In the genomic region with DNA sequence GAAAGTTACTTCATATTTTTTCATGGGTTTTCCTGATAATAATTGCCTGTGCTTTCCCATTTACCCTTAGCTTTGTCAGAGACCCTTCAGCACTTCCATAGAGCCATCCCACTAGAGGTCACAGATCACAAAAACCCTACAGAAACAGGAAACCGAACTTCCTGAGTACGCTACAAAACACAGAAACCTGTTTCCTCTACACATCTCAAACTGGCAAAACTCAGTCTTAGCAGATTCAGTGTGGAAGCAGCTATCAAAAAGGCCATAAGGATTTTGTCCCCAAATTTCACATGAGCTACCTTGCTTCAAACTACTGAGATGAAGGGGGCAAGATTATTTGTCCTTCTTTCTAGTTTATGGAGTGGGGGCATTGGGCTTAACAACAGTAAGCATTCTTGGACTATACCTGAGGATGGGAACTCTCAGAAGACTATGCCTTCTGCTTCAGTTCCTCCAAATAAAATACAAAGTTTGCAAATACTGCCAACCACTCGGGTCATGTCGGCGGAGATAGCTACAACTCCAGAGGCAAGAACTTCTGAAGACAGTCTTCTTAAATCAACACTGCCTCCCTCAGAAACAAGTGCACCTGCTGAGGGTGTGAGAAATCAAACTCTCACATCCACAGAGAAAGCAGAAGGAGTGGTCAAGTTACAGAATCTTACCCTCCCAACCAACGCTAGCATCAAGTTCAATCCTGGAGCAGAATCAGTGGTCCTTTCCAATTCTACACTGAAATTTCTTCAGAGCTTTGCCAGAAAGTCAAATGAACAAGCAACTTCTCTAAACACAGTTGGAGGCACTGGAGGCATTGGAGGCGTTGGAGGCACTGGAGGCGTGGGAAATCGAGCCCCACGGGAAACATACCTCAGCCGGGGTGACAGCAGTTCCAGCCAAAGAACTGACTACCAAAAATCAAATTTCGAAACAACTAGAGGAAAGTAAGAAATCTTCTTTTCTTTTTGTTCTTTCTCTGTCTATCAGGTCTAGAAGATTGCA, we compare ENCODE assay signal across 8 cellular contexts. TPM values are rescaled to one million over a fixed set of nuclear protein-coding genes. Genes with fewer than 3 reads are reported as not detected.
A peak's percentile ranks its signal among the peaks of the same experiment; 100 is the strongest.
DNase-seq lines count a peak whose midpoint lies in the region; ATAC-seq and TF ChIP-seq lines count a peak whose summit lies in the region.

A gene with protein sequence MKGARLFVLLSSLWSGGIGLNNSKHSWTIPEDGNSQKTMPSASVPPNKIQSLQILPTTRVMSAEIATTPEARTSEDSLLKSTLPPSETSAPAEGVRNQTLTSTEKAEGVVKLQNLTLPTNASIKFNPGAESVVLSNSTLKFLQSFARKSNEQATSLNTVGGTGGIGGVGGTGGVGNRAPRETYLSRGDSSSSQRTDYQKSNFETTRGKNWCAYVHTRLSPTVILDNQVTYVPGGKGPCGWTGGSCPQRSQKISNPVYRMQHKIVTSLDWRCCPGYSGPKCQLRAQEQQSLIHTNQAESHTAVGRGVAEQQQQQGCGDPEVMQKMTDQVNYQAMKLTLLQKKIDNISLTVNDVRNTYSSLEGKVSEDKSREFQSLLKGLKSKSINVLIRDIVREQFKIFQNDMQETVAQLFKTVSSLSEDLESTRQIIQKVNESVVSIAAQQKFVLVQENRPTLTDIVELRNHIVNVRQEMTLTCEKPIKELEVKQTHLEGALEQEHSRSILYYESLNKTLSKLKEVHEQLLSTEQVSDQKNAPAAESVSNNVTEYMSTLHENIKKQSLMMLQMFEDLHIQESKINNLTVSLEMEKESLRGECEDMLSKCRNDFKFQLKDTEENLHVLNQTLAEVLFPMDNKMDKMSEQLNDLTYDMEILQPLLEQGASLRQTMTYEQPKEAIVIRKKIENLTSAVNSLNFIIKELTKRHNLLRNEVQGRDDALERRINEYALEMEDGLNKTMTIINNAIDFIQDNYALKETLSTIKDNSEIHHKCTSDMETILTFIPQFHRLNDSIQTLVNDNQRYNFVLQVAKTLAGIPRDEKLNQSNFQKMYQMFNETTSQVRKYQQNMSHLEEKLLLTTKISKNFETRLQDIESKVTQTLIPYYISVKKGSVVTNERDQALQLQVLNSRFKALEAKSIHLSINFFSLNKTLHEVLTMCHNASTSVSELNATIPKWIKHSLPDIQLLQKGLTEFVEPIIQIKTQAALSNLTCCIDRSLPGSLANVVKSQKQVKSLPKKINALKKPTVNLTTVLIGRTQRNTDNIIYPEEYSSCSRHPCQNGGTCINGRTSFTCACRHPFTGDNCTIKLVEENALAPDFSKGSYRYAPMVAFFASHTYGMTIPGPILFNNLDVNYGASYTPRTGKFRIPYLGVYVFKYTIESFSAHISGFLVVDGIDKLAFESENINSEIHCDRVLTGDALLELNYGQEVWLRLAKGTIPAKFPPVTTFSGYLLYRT (plus strand): TSS at position 201 of the 999 bp plus-strand sequence. CDS start 118 bp downstream, at position 319.

- peak; percentile 66 for ATAC-seq in GM19035 (IDR thresholded peaks at IDR 0.05; ENCODE audit: unreplicated experiment)
- ATAC-seq in HG02943 (IDR thresholded peaks at IDR 0.05; ENCODE audit: low read depth, unreplicated experiment), result peak; percentile 70
- peak; percentile 51 for ATAC-seq in stimulated activated memory B cell treated with anti-CD40 and anti-IgM and Interleukin-4, amounts not matched to agents 10 μg/mL and 1 μg/mL and 100 μg/mL, for 72 hours

- H3K4me3 Mint-ChIP-seq in activated T-helper 1 cell treated with anti-CD3 and anti-CD28 coated beads, Interleukin-12 subunit alpha, Interleukin-12 subunit beta, Interleukin-2, Interleukin-4 antibody, amounts not matched to agents 30 ng/mL and 10 ng/mL and 1 ng/mL, durations not matched to agents 14 hours and 24 hours and 36 hours, result peak within 1 kb of the TSS; percentile 16
- H3K4me3 Mint-ChIP-seq in stimulated activated memory B cell treated with anti-CD40 and anti-IgM and Interleukin-4, amounts not matched to agents 10 μg/mL and 1 μg/mL and 100 μg/mL, for 72 hours, result peak within 1 kb of the TSS; percentile 30

- no peaks in the 10 kb centered on the region for H3K27me3 ChIP-seq in right atrium auricular region

- H3K27ac ChIP-seq in right atrium auricular region, result no peak within 1 kb of the TSS

- H3K9me3 ChIP-seq in right atrium auricular region, result no peaks in the 10 kb centered on the region

- no peaks in the 10 kb centered on the region for H3K36me3 ChIP-seq in right atrium auricular region

- peaks cover 15% of the 10 kb centered on the region for H3K4me1 Mint-ChIP-seq in activated T-helper 1 cell treated with anti-CD3 and anti-CD28 coated beads, Interleukin-12 subunit alpha, Interleukin-12 subunit beta, Interleukin-2, Interleukin-4 antibody, amounts not matched to agents 30 ng/mL and 10 ng/mL and 1 ng/mL, durations not matched to agents 14 hours and 24 hours and 36 hours (ENCODE audit: low read depth)
- H3K4me1 Mint-ChIP-seq in stimulated activated memory B cell treated with anti-CD40 and anti-IgM and Interleukin-4, amounts not matched to agents 10 μg/mL and 1 μg/mL and 100 μg/mL, for 72 hours, result peaks cover 13% of the 10 kb centered on the region

- intact Hi-C loops in activated T-helper 1 cell treated with anti-CD3 and anti-CD28 coated beads, Interleukin-12 subunit alpha, Interleukin-12 subunit beta, Interleukin-2, Interleukin-4 antibody, amounts not matched to agents 30 ng/mL and 10 ng/mL and 1 ng/mL, durations not matched to agents 14 hours and 24 hours and 36 hours (cut with micrococcal nuclease), result no loop called here

- H3K36me3 Mint-ChIP-seq in activated T-helper 1 cell treated with anti-CD3 and anti-CD28 coated beads, Interleukin-12 subunit alpha, Interleukin-12 subunit beta, Interleukin-2, Interleukin-4 antibody, amounts not matched to agents 30 ng/mL and 10 ng/mL and 1 ng/mL, durations not matched to agents 14 hours and 24 hours and 36 hours (ENCODE audit: low read depth), result no peaks in the 10 kb centered on the region
- H3K36me3 Mint-ChIP-seq in stimulated activated memory B cell treated with anti-CD40 and anti-IgM and Interleukin-4, amounts not matched to agents 10 μg/mL and 1 μg/mL and 100 μg/mL, for 72 hours, result no peaks in the 10 kb centered on the region

- TF ChIP-seq CTCF in right atrium auricular region (IDR thresholded peaks at IDR 0.05), result no peak

- H3K27ac Mint-ChIP-seq in activated T-helper 1 cell treated with anti-CD3 and anti-CD28 coated beads, Interleukin-12 subunit alpha, Interleukin-12 subunit beta, Interleukin-2, Interleukin-4 antibody, amounts not matched to agents 30 ng/mL and 10 ng/mL and 1 ng/mL, durations not matched to agents 14 hours and 24 hours and 36 hours, result peak within 1 kb of the TSS; percentile 34
- no peak within 1 kb of the TSS for H3K27ac Mint-ChIP-seq in stimulated activated memory B cell treated with anti-CD40 and anti-IgM and Interleukin-4, amounts not matched to agents 10 μg/mL and 1 μg/mL and 100 μg/mL, for 72 hours

- H3K4me1 ChIP-seq in right atrium auricular region, result no peaks in the 10 kb centered on the region

- peaks cover 2% of the 10 kb centered on the region for H3K27me3 Mint-ChIP-seq in activated T-helper 1 cell treated with anti-CD3 and anti-CD28 coated beads, Interleukin-12 subunit alpha, Interleukin-12 subunit beta, Interleukin-2, Interleukin-4 antibody, amounts not matched to agents 30 ng/mL and 10 ng/mL and 1 ng/mL, durations not matched to agents 14 hours and 24 hours and 36 hours (ENCODE audit: insufficient read depth)
- H3K27me3 Mint-ChIP-seq in stimulated activated memory B cell treated with anti-CD40 and anti-IgM and Interleukin-4, amounts not matched to agents 10 μg/mL and 1 μg/mL and 100 μg/mL, for 72 hours, result no peaks in the 10 kb centered on the region

- H3K4me3 ChIP-seq in right atrium auricular region, result no peak within 1 kb of the TSS

- DNase-seq in activated T-helper 1 cell treated with anti-CD3 and anti-CD28 coated beads, Interleukin-12 subunit alpha, Interleukin-12 subunit beta, Interleukin-2, Interleukin-4 antibody, amounts not matched to agents 30 ng/mL and 10 ng/mL and 1 ng/mL, durations not matched to agents 14 hours and 24 hours and 36 hours (ENCODE audit: low spot score), result no peak
- DNase-seq in HT-29 (ENCODE audit: low spot score) (no peak), right atrium auricular region (ENCODE audit: low spot score) (no peak), iPS-NIHi11 (ENCODE audit: low spot score) (no peak)
- no peak for DNase-seq in stimulated activated CD4-positive, alpha-beta T cell treated with anti-CD3 and anti-CD28 coated beads, Interleukin-2, amount 100 ng/mL, for 48 hours

- no peaks in the 10 kb centered on the region for H3K9me3 Mint-ChIP-seq in activated T-helper 1 cell treated with anti-CD3 and anti-CD28 coated beads, Interleukin-12 subunit alpha, Interleukin-12 subunit beta, Interleukin-2, Interleukin-4 antibody, amounts not matched to agents 30 ng/mL and 10 ng/mL and 1 ng/mL, durations not matched to agents 14 hours and 24 hours and 36 hours
- no peaks in the 10 kb centered on the region for H3K9me3 Mint-ChIP-seq in stimulated activated memory B cell treated with anti-CD40 and anti-IgM and Interleukin-4, amounts not matched to agents 10 μg/mL and 1 μg/mL and 100 μg/mL, for 72 hours

RNA-seq across cellular contexts. Expression of the gene that starts here (rescaled TPM):
- not detected in 2 replicates for total RNA-seq in activated T-helper 1 cell treated with anti-CD3 and anti-CD28 coated beads, Interleukin-12 subunit alpha, Interleukin-12 subunit beta, Interleukin-2, Interleukin-4 antibody, amounts not matched to agents 30 ng/mL and 10 ng/mL and 1 ng/mL, durations not matched to agents 14 hours and 24 hours and 36 hours
- 0.03 TPM in 1 of 2 replicates, not detected in the other for total RNA-seq in HT-29 (2014; rRNA removed; shearing (Covaris generic))
- 10 to 100 TPM in 1 of 2 donors, 1 to 10 TPM in 1; 6.9 to 35.8 TPM for total RNA-seq in right atrium auricular region
